17 cellular contexts compared by ENCODE assay signal in the genomic region with DNA sequence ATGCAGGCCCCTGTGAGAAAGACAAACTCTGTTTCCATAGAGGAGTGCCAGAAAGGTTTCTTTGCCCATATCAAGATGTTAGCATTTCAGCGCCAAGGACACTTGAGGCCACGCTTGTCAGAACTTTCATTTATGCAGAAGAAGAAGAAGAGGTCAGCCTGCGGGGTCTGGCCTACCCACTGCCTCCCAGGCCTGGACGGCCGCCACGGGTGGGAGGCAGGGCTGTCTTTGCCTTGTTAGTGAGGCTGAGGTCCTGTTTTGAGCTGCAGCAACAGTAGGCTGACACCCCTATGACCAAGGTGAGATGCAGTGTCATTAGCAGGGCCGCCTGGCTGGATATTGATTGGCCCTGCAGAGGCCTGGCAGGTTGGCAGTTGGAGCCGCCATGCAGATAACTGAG.
DNase-seq lines count a peak whose midpoint lies in the region; ATAC-seq and TF ChIP-seq lines count a peak whose summit lies in the region.
"Had no signal": no experiment of that assay in that cellular context is flagged by ENCODE, and none has a peak within 500 bp of the region (broad histone marks: within the 10 kb centered on the region; RNA-seq: fewer than 3 reads in every experiment).

No MANE protein-coding gene starts in this region.

- no peak overlapping the region for H3K27ac ChIP-seq in BLaER1 treated with 17β-estradiol and CSF1 and Interleukin-3, amounts not matched to agents 10 nM and 100 nM
- peak overlapping the region; percentile 54 for H3K27ac ChIP-seq in VCaP
- H3K27ac ChIP-seq in neuronal stem cell (replicated peaks; ENCODE audit: low read length) = no peak overlapping the region
- no peak overlapping the region for H3K27ac ChIP-seq in SK-N-SH (ENCODE audit: low read depth in 2 of 2, low read length in 1 of 2)

- H3K9me2 ChIP-seq in SK-N-SH = no peaks in the 10 kb centered on the region

- peak overlapping the region in 9 of 11 experiments; percentile 42 to 84 (median 64); a peak in 18 of 22 replicates for H3K4me2 ChIP-seq in BLaER1 treated with 17β-estradiol and CSF1 and Interleukin-3, amounts not matched to agents 10 nM and 100 nM
- H3K4me2 ChIP-seq in neuronal stem cell (ENCODE audit: insufficient read depth, low read length, poor library complexity, severe bottlenecking) (no peak overlapping the region), SK-N-SH (no peak overlapping the region)

- WGBS in neuronal stem cell (ENCODE audit: extremely low coverage in 2 of 2, insufficient read length in 2 of 2, insufficient replicate concordance in 1 of 2), 2 donors = no CpG with 5 or more reads among the region's 8 CpGs
- WGBS in SK-N-SH (ENCODE audit: low lambda C conversion rate) = 54% methylated on average over 8 of the region's 8 CpGs

- H2AFZ ChIP-seq in neuronal stem cell (ENCODE audit: low read length) = no peak overlapping the region
- no peak overlapping the region for H2AFZ ChIP-seq in SK-N-SH (ENCODE audit: low read depth)

- no peak for TF ChIP-seq RAD21 in SK-N-SH (IDR thresholded peaks at IDR 0.05; ENCODE audit: low read length)

- peak overlapping the region; percentile 54 for H3K18ac ChIP-seq in neuronal stem cell (ENCODE audit: low read length)

- TF ChIP-seq EP300 in SK-N-SH (IDR thresholded peaks at IDR 0.05; ENCODE audit: borderline replicate concordance in 1 of 2, low read depth in 1 of 2, low read length in 1 of 2) = no peak

- no peaks in the 10 kb centered on the region for H3K4me1 Mint-ChIP-seq in stimulated activated effector memory CD8-positive, alpha-beta T cell treated with anti-CD3 and anti-CD28 coated beads, Interleukin-12 subunit alpha, Interleukin-12 subunit beta, amount 100 ng/mL, for 72 hours

- no peak for DNase-seq in neuronal stem cell (ENCODE audit: low spot score)
- DNase-seq in stimulated activated effector memory CD8-positive, alpha-beta T cell treated with anti-CD3 and anti-CD28 coated beads, Interleukin-12 subunit alpha, Interleukin-12 subunit beta, amount 100 ng/mL, for 72 hours (ENCODE audit: low spot score in 2 of 2) = no peak
- DNase-seq in activated gamma-delta T cell (lab: John Stamatoyannopoulos, UW) = no peak
- DNase-seq in NCI-H2107 treated with DMSO at 0.1 percent for 48 hours (lab: John Stamatoyannopoulos, UW; ENCODE audit: unreplicated experiment) = no peak
- no peak for DNase-seq in SK-N-SH
- DNase-seq: 8988T; ACHN; BE2C; C1 segment of cervical spinal cord; Calu3; CD4-positive, alpha-beta T cell; CD8-positive, alpha-beta T cell; DMS79 treated with DMSO at 0.1 percent for 48 hours had no signal

- H2BK5ac ChIP-seq in neuronal stem cell (ENCODE audit: low read length) = no peak overlapping the region

- peaks cover 0 to 55% (median 37%) of the 10 kb centered on the region in 10 experiments; a peak in 17 of 20 replicates for H3K4me1 ChIP-seq in BLaER1 treated with 17β-estradiol and CSF1 and Interleukin-3, amounts not matched to agents 10 nM and 100 nM
- H3K4me1 ChIP-seq in neuronal stem cell (ENCODE audit: control insufficient read depth in 2 of 2, insufficient read depth in 1 of 2, low read depth in 1 of 2, low read length in 2 of 2) (no peaks in the 10 kb centered on the region), SK-N-SH (ENCODE audit: control insufficient read depth in 1 of 2, insufficient read depth in 2 of 2, low read depth in 1 of 2, low read length in 1 of 2) (no peaks in the 10 kb centered on the region; a peak in 1 of 4 replicates)
- H3K4me1 ChIP-seq: BE2C, Caco-2 had no signal

- H3K79me2 ChIP-seq in SK-N-SH (ENCODE audit: insufficient read depth) = no peaks in the 10 kb centered on the region

- H2BK15ac ChIP-seq in neuronal stem cell (ENCODE audit: low read length) = no peak overlapping the region

- peaks cover 0 to 4% (median 0%) of the 10 kb centered on the region in 11 experiments; a peak in 2 of 22 replicates for H3K9me3 ChIP-seq in BLaER1 treated with 17β-estradiol and CSF1 and Interleukin-3, amounts not matched to agents 10 nM and 100 nM (replicated peaks in 1 of 11)
- no peaks in the 10 kb centered on the region for H3K9me3 ChIP-seq in neuronal stem cell (replicated peaks in 1 of 2; ENCODE audit: control insufficient read depth in 2 of 2, insufficient read depth in 1 of 2, low read depth in 1 of 2, low read length in 2 of 2)
- H3K9me3 ChIP-seq in SK-N-SH = no peaks in the 10 kb centered on the region
- H3K9me3 ChIP-seq: BE2C, Caco-2 had no signal

- peaks cover 0 to 5% (median 0%) of the 10 kb centered on the region in 11 experiments; a peak in 1 of 22 replicates for H4K20me1 ChIP-seq in BLaER1 treated with 17β-estradiol and CSF1 and Interleukin-3, amounts not matched to agents 10 nM and 100 nM
- no peaks in the 10 kb centered on the region for H4K20me1 ChIP-seq in SK-N-SH (ENCODE audit: insufficient read depth)

- no peak overlapping the region for H3K4me3 ChIP-seq in BLaER1 treated with 17β-estradiol and CSF1 and Interleukin-3, amounts not matched to agents 10 nM and 100 nM
- H3K4me3 ChIP-seq in neuronal stem cell (ENCODE audit: low read length in 2 of 2) (no peak overlapping the region), SK-N-SH (ENCODE audit: low read depth in 2 of 2, low read length in 1 of 2) (no peak overlapping the region)

- H3K23ac ChIP-seq in neuronal stem cell (ENCODE audit: low read depth, low read length, poor library complexity) = peak overlapping the region; percentile 46

- no peak overlapping the region for H3K9ac ChIP-seq in BLaER1 treated with 17β-estradiol and CSF1 and Interleukin-3, amounts not matched to agents 10 nM and 100 nM
- H3K9ac ChIP-seq in neuronal stem cell (ENCODE audit: low read depth, low read length, poor library complexity) = no peak overlapping the region
- no peak overlapping the region for H3K9ac ChIP-seq in SK-N-SH

- CTCF ChIA-PET in SK-N-SH (lab: Yijun Ruan, JAX) = interaction anchor here (1.3 to 7.8 kb wide), 6 partner anchors 9 to 242 kb away, joined by 3 to 66 read pairs (median 6); a partner anchor contains a TSS

- no peak overlapping the region for H3K27ac Mint-ChIP-seq in stimulated activated effector memory CD8-positive, alpha-beta T cell treated with anti-CD3 and anti-CD28 coated beads, Interleukin-12 subunit alpha, Interleukin-12 subunit beta, amount 100 ng/mL, for 72 hours
- H3K27ac Mint-ChIP-seq: CD4-positive, alpha-beta T cell; CD8-positive, alpha-beta T cell had no signal

- TF ChIP-seq CTCF in VCaP (conservative IDR thresholded peaks at IDR 0.05) = no peak
- TF ChIP-seq CTCF in SK-N-SH (IDR thresholded peaks at IDR 0.05) = no peak

- no peak overlapping the region for H2AK5ac ChIP-seq in neuronal stem cell (ENCODE audit: low read depth, low read length)

- H4K8ac ChIP-seq in neuronal stem cell (ENCODE audit: low read depth, low read length) = no peak overlapping the region

- no peaks in the 10 kb centered on the region for H3K36me3 ChIP-seq in BLaER1 treated with 17β-estradiol and CSF1 and Interleukin-3, amounts not matched to agents 10 nM and 100 nM
- H3K36me3 ChIP-seq in neuronal stem cell (replicated peaks in 1 of 2; ENCODE audit: control insufficient read depth in 2 of 2, insufficient read depth in 2 of 2, low read length in 2 of 2) (no peaks in the 10 kb centered on the region), SK-N-SH (replicated peaks in 1 of 2; ENCODE audit: control insufficient read depth in 1 of 2, insufficient read depth in 2 of 2, low read length in 1 of 2) (no peaks in the 10 kb centered on the region)
- H3K36me3 ChIP-seq: BE2C had no signal

- no peak overlapping the region for H4K91ac ChIP-seq in neuronal stem cell (ENCODE audit: low read depth, low read length, poor library complexity)

- H3K14ac ChIP-seq in neuronal stem cell (ENCODE audit: low read length) = peak overlapping the region; percentile 92

- POLR2A ChIA-PET in SK-N-SH (lab: Yijun Ruan, JAX) = no interaction called here

- no peak overlapping the region for H3K4me3 Mint-ChIP-seq in stimulated activated effector memory CD8-positive, alpha-beta T cell treated with anti-CD3 and anti-CD28 coated beads, Interleukin-12 subunit alpha, Interleukin-12 subunit beta, amount 100 ng/mL, for 72 hours
- H3K4me3 Mint-ChIP-seq: CD4-positive, alpha-beta T cell; CD8-positive, alpha-beta T cell had no signal

- H2BK120ac ChIP-seq in neuronal stem cell (ENCODE audit: low read depth, low read length) = no peak overlapping the region

- ATAC-seq in stimulated activated effector memory CD8-positive, alpha-beta T cell treated with anti-CD3 and anti-CD28 coated beads, Interleukin-12 subunit alpha, Interleukin-12 subunit beta, amount 100 ng/mL, for 72 hours = peak; percentile 4
- no peak for ATAC-seq in HG02571 (IDR thresholded peaks at IDR 0.05; ENCODE audit: unreplicated experiment)
- ATAC-seq: CD8-positive, alpha-beta T cell had no signal

- H3K36me3 Mint-ChIP-seq in stimulated activated effector memory CD8-positive, alpha-beta T cell treated with anti-CD3 and anti-CD28 coated beads, Interleukin-12 subunit alpha, Interleukin-12 subunit beta, amount 100 ng/mL, for 72 hours = no peaks in the 10 kb centered on the region
- H3K36me3 Mint-ChIP-seq: CD8-positive, alpha-beta T cell had no signal

- H3F3A ChIP-seq in SK-N-SH (replicated peaks; ENCODE audit: insufficient read depth) = no peaks in the 10 kb centered on the region

- H3K9me3 Mint-ChIP-seq in stimulated activated effector memory CD8-positive, alpha-beta T cell treated with anti-CD3 and anti-CD28 coated beads, Interleukin-12 subunit alpha, Interleukin-12 subunit beta, amount 100 ng/mL, for 72 hours = no peaks in the 10 kb centered on the region
- H3K9me3 Mint-ChIP-seq: CD4-positive, alpha-beta T cell; CD8-positive, alpha-beta T cell had no signal

- H2BK12ac ChIP-seq in neuronal stem cell (ENCODE audit: low read length) = no peak overlapping the region

- peaks cover 0 to 9% (median 0%) of the 10 kb centered on the region in 11 experiments; a peak in 3 of 22 replicates for H3K27me3 ChIP-seq in BLaER1 treated with 17β-estradiol and CSF1 and Interleukin-3, amounts not matched to agents 10 nM and 100 nM
- H3K27me3 ChIP-seq in neuronal stem cell (ENCODE audit: control insufficient read depth in 3 of 3, insufficient read depth in 3 of 3, low read depth in 1 of 3, low read length in 3 of 3) (no peaks in the 10 kb centered on the region), SK-N-SH (ENCODE audit: insufficient read depth) (no peaks in the 10 kb centered on the region)
- H3K27me3 ChIP-seq: BE2C had no signal

- no peaks in the 10 kb centered on the region for H3K79me1 ChIP-seq in neuronal stem cell (ENCODE audit: low read depth, low read length)

- H3K4ac ChIP-seq in neuronal stem cell (ENCODE audit: low read length) = no peak overlapping the region

TF ChIP-seq in SK-N-SH, 30 proteins besides CTCF, POLR2A, EP300 and RAD21 (continues in another document):
- TF ChIP-seq NFIC (IDR thresholded peaks at IDR 0.05; ENCODE audit: borderline replicate concordance) = no peak
- TF ChIP-seq TEAD4 (IDR thresholded peaks at IDR 0.05; ENCODE audit: borderline replicate concordance, insufficient read depth) = no peak

Comparison
In these comparisons a context has a peak if more than half of its experiments do, and no peak if none do; other contexts are left out.
1. H3K4me2 ChIP-seq: peak in BLaER1 treated with 17β-estradiol and CSF1 and Interleukin-3, amounts not matched to agents 10 nM and 100 nM (9 of 11); none in neuronal stem cell (single experiment) and SK-N-SH (single experiment).